Comparison of ENCODE assay signal across 17 cellular contexts in genomic region chr1:158076461-158076860, GRCh38.
"Had no signal": no experiment of that assay in that cellular context is flagged by ENCODE, and none has a peak within 500 bp of the region (broad histone marks: within the 10 kb centered on the region; RNA-seq: fewer than 3 reads in every experiment).

No MANE protein-coding gene starts in this region.

- H3K4me1 Mint-ChIP-seq: activated naive CD8-positive, alpha-beta T cell treated with anti-CD3 and anti-CD28 coated beads for 36 hours had no signal

- H3K27me3 Mint-ChIP-seq: activated naive CD8-positive, alpha-beta T cell treated with anti-CD3 and anti-CD28 coated beads for 36 hours had no signal

- DNase-seq: activated CD4-positive, alpha-beta T cell treated with anti-CD3 and anti-CD28 coated beads, Interleukin-2, amount 50 U/mL, for 4 hours; activated naive CD8-positive, alpha-beta T cell treated with anti-CD3 and anti-CD28 coated beads for 36 hours; amniotic stem cell; body of pancreas; central memory CD4-positive, alpha-beta T cell; colonic mucosa; erythroblast; gastrocnemius medialis; heart left ventricle; left lung; mammary epithelial cell; naive thymus-derived CD8-positive, alpha-beta T cell; nucleus accumbens; stimulated activated naive B cell treated with anti-CD40 and anti-IgM and Interleukin-4, amounts not matched to agents 10 μg/mL and 1 μg/mL and 100 μg/mL, for 72 hours; T1000; upper lobe of right lung had no signal

- H3K4me3 Mint-ChIP-seq: activated naive CD8-positive, alpha-beta T cell treated with anti-CD3 and anti-CD28 coated beads for 36 hours; naive thymus-derived CD8-positive, alpha-beta T cell; stimulated activated naive B cell treated with anti-CD40 and anti-IgM and Interleukin-4, amounts not matched to agents 10 μg/mL and 1 μg/mL and 100 μg/mL, for 72 hours had no signal

- H3K27ac ChIP-seq: body of pancreas, colonic mucosa, gastrocnemius medialis, heart left ventricle, left lung, upper lobe of right lung had no signal

- H3K27ac Mint-ChIP-seq: activated naive CD8-positive, alpha-beta T cell treated with anti-CD3 and anti-CD28 coated beads for 36 hours; stimulated activated naive B cell treated with anti-CD40 and anti-IgM and Interleukin-4, amounts not matched to agents 10 μg/mL and 1 μg/mL and 100 μg/mL, for 72 hours had no signal

- H3K9me3 Mint-ChIP-seq: activated naive CD8-positive, alpha-beta T cell treated with anti-CD3 and anti-CD28 coated beads for 36 hours; naive thymus-derived CD8-positive, alpha-beta T cell; stimulated activated naive B cell treated with anti-CD40 and anti-IgM and Interleukin-4, amounts not matched to agents 10 μg/mL and 1 μg/mL and 100 μg/mL, for 72 hours had no signal

- H3K36me3 Mint-ChIP-seq: activated naive CD8-positive, alpha-beta T cell treated with anti-CD3 and anti-CD28 coated beads for 36 hours; naive thymus-derived CD8-positive, alpha-beta T cell; stimulated activated naive B cell treated with anti-CD40 and anti-IgM and Interleukin-4, amounts not matched to agents 10 μg/mL and 1 μg/mL and 100 μg/mL, for 72 hours had no signal

- ATAC-seq: body of pancreas; gastrocnemius medialis; heart left ventricle; naive thymus-derived CD8-positive, alpha-beta T cell; stimulated activated naive B cell treated with anti-CD40 and anti-IgM and Interleukin-4, amounts not matched to agents 10 μg/mL and 1 μg/mL and 100 μg/mL, for 72 hours had no signal

- H3K27me3 ChIP-seq: body of pancreas, colonic mucosa, gastrocnemius medialis, heart left ventricle, left lung, upper lobe of right lung had no signal

- H3K36me3 ChIP-seq: colonic mucosa, gastrocnemius medialis had no signal

- H3K4me1 ChIP-seq: colonic mucosa, gastrocnemius medialis, upper lobe of right lung had no signal

- H3K4me3 ChIP-seq: body of pancreas, colonic mucosa, gastrocnemius medialis, heart left ventricle, left lung, thoracic aorta, upper lobe of right lung had no signal
